Comparison of ENCODE assay signal across 1 cellular context in the genomic region with DNA sequence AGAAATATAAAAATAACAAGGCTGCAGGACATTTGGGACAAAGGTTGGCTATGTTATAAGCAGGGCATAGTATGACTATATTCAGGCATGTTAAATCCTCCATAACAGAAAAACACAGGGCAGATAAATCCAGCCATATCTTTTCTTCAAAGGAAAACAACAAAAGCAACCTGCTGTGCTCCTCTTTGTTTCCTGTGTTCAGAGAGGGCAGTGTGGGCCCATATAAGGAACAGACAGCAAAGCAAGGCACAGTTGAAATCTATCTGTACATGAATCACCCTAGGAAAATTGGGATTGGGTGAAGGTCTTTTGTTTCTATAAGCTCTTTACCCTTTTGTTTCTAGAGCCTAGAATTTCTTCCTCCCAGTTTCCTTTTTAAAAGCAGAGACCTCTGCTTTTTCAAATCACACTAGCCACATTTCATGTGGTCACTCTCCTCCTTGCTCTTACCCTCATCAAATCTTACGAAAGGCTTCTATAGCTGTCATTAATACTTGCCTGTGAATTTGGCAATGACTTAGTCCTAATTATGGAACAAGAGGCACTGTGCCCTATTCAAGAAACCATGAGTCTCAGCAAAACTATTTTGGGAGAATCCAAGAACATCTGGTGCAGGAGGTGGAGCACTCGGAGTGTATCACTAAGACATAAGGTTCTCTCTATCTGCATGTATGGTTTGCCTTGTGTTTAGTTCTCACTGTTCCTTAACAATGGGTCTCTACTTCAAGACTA.
TF ChIP-seq lines count a peak whose summit lies in the region.

No MANE protein-coding gene starts in this region.

TF ChIP-seq in WTC11, 78 proteins besides CTCF, POLR2A, EP300 and RAD21 (continued from another document):
- no peak for TF ChIP-seq ZNF396 (CRISPR knock-in tag; IDR thresholded peaks at IDR 0.05; ENCODE audit: borderline replicate concordance)
- TF ChIP-seq AFF4 (CRISPR knock-in tag; IDR thresholded peaks at IDR 0.05; ENCODE audit: borderline replicate concordance), result no peak
- no peak for TF ChIP-seq IRF1 (CRISPR knock-in tag; IDR thresholded peaks at IDR 0.05)
- TF ChIP-seq ELF4 (CRISPR knock-in tag; IDR thresholded peaks at IDR 0.05; ENCODE audit: low read depth), result no peak
- TF ChIP-seq, protein P1, sequence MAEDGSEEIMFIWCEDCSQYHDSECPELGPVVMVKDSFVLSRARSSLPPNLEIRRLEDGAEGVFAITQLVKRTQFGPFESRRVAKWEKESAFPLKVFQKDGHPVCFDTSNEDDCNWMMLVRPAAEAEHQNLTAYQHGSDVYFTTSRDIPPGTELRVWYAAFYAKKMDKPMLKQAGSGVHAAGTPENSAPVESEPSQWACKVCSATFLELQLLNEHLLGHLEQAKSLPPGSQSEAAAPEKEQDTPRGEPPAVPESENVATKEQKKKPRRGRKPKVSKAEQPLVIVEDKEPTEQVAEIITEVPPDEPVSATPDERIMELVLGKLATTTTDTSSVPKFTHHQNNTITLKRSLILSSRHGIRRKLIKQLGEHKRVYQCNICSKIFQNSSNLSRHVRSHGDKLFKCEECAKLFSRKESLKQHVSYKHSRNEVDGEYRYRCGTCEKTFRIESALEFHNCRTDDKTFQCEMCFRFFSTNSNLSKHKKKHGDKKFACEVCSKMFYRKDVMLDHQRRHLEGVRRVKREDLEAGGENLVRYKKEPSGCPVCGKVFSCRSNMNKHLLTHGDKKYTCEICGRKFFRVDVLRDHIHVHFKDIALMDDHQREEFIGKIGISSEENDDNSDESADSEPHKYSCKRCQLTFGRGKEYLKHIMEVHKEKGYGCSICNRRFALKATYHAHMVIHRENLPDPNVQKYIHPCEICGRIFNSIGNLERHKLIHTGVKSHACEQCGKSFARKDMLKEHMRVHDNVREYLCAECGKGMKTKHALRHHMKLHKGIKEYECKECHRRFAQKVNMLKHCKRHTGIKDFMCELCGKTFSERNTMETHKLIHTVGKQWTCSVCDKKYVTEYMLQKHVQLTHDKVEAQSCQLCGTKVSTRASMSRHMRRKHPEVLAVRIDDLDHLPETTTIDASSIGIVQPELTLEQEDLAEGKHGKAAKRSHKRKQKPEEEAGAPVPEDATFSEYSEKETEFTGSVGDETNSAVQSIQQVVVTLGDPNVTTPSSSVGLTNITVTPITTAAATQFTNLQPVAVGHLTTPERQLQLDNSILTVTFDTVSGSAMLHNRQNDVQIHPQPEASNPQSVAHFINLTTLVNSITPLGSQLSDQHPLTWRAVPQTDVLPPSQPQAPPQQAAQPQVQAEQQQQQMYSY (CRISPR knock-in tag; IDR thresholded peaks at IDR 0.05), result no peak
- TF ChIP-seq, protein P2, sequence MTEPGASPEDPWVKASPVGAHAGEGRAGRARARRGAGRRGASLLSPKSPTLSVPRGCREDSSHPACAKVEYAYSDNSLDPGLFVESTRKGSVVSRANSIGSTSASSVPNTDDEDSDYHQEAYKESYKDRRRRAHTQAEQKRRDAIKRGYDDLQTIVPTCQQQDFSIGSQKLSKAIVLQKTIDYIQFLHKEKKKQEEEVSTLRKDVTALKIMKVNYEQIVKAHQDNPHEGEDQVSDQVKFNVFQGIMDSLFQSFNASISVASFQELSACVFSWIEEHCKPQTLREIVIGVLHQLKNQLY (CRISPR knock-in tag; IDR thresholded peaks at IDR 0.05), result no peak
- TF ChIP-seq ZNF671 (CRISPR knock-in tag; IDR thresholded peaks at IDR 0.05), result no peak
- TF ChIP-seq MYBL2 (CRISPR knock-in tag; IDR thresholded peaks at IDR 0.05), result no peak
- TF ChIP-seq KAT7 (CRISPR knock-in tag; IDR thresholded peaks at IDR 0.05; ENCODE audit: borderline replicate concordance), result no peak
- no peak for TF ChIP-seq CREM (CRISPR knock-in tag; IDR thresholded peaks at IDR 0.05)
- TF ChIP-seq TP53 (CRISPR knock-in tag; IDR thresholded peaks at IDR 0.05), result no peak
- TF ChIP-seq CBFB (CRISPR knock-in tag; IDR thresholded peaks at IDR 0.05; ENCODE audit: low read depth), result no peak
- TF ChIP-seq JAZF1 (CRISPR knock-in tag; IDR thresholded peaks at IDR 0.05), result no peak
- no peak for TF ChIP-seq GRHL2 (CRISPR knock-in tag; IDR thresholded peaks at IDR 0.05; ENCODE audit: insufficient replicate concordance, severe bottlenecking)
- TF ChIP-seq, protein P3, sequence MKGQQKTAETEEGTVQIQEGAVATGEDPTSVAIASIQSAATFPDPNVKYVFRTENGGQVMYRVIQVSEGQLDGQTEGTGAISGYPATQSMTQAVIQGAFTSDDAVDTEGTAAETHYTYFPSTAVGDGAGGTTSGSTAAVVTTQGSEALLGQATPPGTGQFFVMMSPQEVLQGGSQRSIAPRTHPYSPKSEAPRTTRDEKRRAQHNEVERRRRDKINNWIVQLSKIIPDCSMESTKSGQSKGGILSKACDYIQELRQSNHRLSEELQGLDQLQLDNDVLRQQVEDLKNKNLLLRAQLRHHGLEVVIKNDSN (CRISPR knock-in tag; IDR thresholded peaks at IDR 0.05), result no peak
